In the genomic region with DNA sequence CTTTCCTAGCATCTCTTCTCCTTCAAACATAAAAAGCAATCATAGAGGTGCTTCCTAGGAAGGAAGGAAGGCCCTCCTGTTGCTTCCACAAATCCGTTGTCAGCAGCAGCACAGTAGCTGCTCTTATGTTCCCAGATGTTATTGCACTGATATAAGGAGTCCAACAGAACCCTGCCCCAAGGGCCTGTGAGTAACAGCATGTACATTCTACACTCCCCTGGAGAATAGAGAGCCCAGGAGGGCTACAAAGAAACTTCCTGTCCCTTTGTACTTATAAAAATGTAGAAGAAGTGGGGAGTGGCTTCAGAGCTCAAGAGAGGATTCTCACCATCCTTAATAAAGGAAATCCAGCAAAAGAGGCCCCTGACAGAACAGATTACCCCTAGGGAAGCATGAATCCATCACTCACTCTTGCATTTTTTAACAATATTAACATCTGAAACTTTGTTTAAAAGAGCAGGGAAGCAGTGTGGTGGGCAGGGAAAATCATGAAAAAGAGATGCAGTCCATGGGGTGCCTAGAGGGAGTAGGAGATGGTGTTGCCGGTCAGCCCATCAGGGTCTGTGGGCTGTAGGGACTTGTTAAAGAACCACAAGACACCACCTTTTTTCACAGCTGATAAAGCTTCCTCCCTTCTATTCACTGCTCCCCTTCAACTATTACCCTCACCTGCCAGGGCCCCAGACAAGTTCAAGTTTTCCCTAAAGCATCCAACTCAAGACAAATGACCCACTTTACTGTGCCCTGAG, we compare ENCODE assay signal across 11 cellular contexts.
A peak's percentile ranks its signal among the peaks of the same experiment; 100 is the strongest.
DNase-seq lines count a peak whose midpoint lies in the region; ATAC-seq and TF ChIP-seq lines count a peak whose summit lies in the region.
"Had no signal": no experiment of that assay in that cellular context is flagged by ENCODE, and none has a peak within 500 bp of the region (broad histone marks: within the 10 kb centered on the region; RNA-seq: fewer than 3 reads in every experiment).

No MANE protein-coding gene starts in this region.

- TF ChIP-seq CTCF in MCF 10A (IDR thresholded peaks at IDR 0.05; ENCODE audit: unreplicated experiment) (no peak), breast epithelium (IDR thresholded peaks at IDR 0.05) (no peak), WTC11 (IDR thresholded peaks at IDR 0.05) (no peak), left ventricle myocardium inferior (IDR thresholded peaks at IDR 0.05; ENCODE audit: borderline replicate concordance) (no peak)

- POLR2A ChIA-PET in MCF 10A (lab: Yijun Ruan, JAX) (interaction anchor here (0.7 to 1.4 kb wide), 4 partner anchors 17 to 48 kb away, joined by 3 to 7 read pairs (median 4); no protein-coding TSS in a partner anchor), WTC11 (lab: Charles Lee) (interaction anchor here (0.6 kb wide), 1 partner anchor 111 kb away, joined by 3 read pairs; no protein-coding TSS in a partner anchor)

- H3K4me3 ChIP-seq in breast epithelium (no peak overlapping the region), left ventricle myocardium inferior (no peak overlapping the region), subcutaneous abdominal adipose tissue (ENCODE audit: low read depth in 1 of 5, low read length in 5 of 5) (no peak overlapping the region)
- H3K4me3 ChIP-seq: tibial artery had no signal

- no peaks in the 10 kb centered on the region for H3K27me3 Mint-ChIP-seq in MCF 10A (ENCODE audit: insufficient read depth, unreplicated experiment)
- no peaks in the 10 kb centered on the region for H3K27me3 Mint-ChIP-seq in WTC11 (ENCODE audit: low read depth)

- intact Hi-C loops in MCF 10A (cut with micrococcal nuclease): no loop called here
- intact Hi-C loops in breast epithelium (cut with DNase I; ENCODE audit: low total_unique reads): no loop called here
- intact Hi-C loops in left ventricle myocardium inferior (cut with micrococcal nuclease): no loop called here
- intact Hi-C loops in head of caudate nucleus (cut with DNase I): no loop called here

- BruUV-seq in MCF 10A (replicated peaks; lab: Mats Ljungman, UMichigan): no TSS peak

- H3K4me1 ChIP-seq in breast epithelium: no peaks in the 10 kb centered on the region
- peaks cover 17% of the 10 kb centered on the region for H3K4me1 ChIP-seq in left ventricle myocardium inferior
- H3K4me1 ChIP-seq in subcutaneous abdominal adipose tissue (ENCODE audit: control insufficient read depth in 5 of 5, insufficient read depth in 5 of 5, low read length in 5 of 5): peaks cover 0 to 21% (median 15%) of the 10 kb centered on the region in 5 donors
- H3K4me1 ChIP-seq: tibial artery had no signal

- DNase-seq in MCF 10A (ENCODE audit: unreplicated experiment) (peak; percentile 73), breast epithelium (ENCODE audit: low spot score in 2 of 2) (no peak), WTC11 (ENCODE audit: low spot score) (no peak), left ventricle myocardium inferior (no peak), head of caudate nucleus (no peak), NCI-H748 (lab: John Stamatoyannopoulos, UW; ENCODE audit: unreplicated experiment) (no peak)
- DNase-seq: effector CD4-positive, alpha-beta T cell; NCI-H1436 treated with DMSO at 0.1 percent for 48 hours; tibial artery had no signal

- peak overlapping the region in 1 of 5 donors; percentile 28 for H3K9ac ChIP-seq in subcutaneous abdominal adipose tissue (ENCODE audit: low read length in 5 of 5)

- peak; percentile 73 for ATAC-seq in WTC11
- no peak for ATAC-seq in GM18858 (IDR thresholded peaks at IDR 0.05; ENCODE audit: unreplicated experiment)

- H3K4me3 Mint-ChIP-seq in MCF 10A (ENCODE audit: unreplicated experiment) (no peak overlapping the region), WTC11 (no peak overlapping the region)

- H3K36me3 Mint-ChIP-seq in MCF 10A (ENCODE audit: insufficient read depth, unreplicated experiment): no peaks in the 10 kb centered on the region
- no peaks in the 10 kb centered on the region for H3K36me3 Mint-ChIP-seq in WTC11

- no peak overlapping the region for H3K27ac ChIP-seq in breast epithelium
- peak overlapping the region; percentile 70 for H3K27ac ChIP-seq in left ventricle myocardium inferior (replicated peaks)
- H3K27ac ChIP-seq in subcutaneous abdominal adipose tissue (ENCODE audit: low read depth, low read length): peak overlapping the region; percentile 61
- H3K27ac ChIP-seq: tibial artery had no signal

- peaks cover 36% of the 10 kb centered on the region for H3K4me1 Mint-ChIP-seq in MCF 10A (ENCODE audit: insufficient read depth, unreplicated experiment)
- H3K4me1 Mint-ChIP-seq in WTC11: peaks cover 44% of the 10 kb centered on the region

- no peak for TF ChIP-seq POLR2A in breast epithelium (IDR thresholded peaks at IDR 0.05)

- CTCF ChIA-PET in MCF 10A (lab: Yijun Ruan, JAX): no interaction called here
- CTCF ChIA-PET in WTC11 (lab: Charles Lee): no interaction called here

- H3K9me3 Mint-ChIP-seq in MCF 10A (ENCODE audit: unreplicated experiment): peaks cover 10% of the 10 kb centered on the region
- H3K9me3 Mint-ChIP-seq in WTC11: 0 out of 2 replicates have a peak, but pooled peaks cover 6% of the 10 kb centered on the region

- H3K9me3 ChIP-seq in breast epithelium (no peaks in the 10 kb centered on the region), left ventricle myocardium inferior (replicated peaks) (peaks cover 12% of the 10 kb centered on the region), subcutaneous abdominal adipose tissue (ENCODE audit: control insufficient read depth in 5 of 5, low read length in 5 of 5) (no peaks in the 10 kb centered on the region)
- H3K9me3 ChIP-seq: tibial artery had no signal

- H3K36me3 ChIP-seq in breast epithelium (no peaks in the 10 kb centered on the region), left ventricle myocardium inferior (no peaks in the 10 kb centered on the region), subcutaneous abdominal adipose tissue (ENCODE audit: control insufficient read depth in 5 of 5, insufficient read depth in 5 of 5, low read length in 5 of 5) (no peaks in the 10 kb centered on the region)
- H3K36me3 ChIP-seq: tibial artery had no signal

- peak overlapping the region; percentile 14 for H3K27ac Mint-ChIP-seq in MCF 10A (ENCODE audit: low read depth, unreplicated experiment)
- peak overlapping the region; percentile 5; the same call in 1 of the 2 replicates for H3K27ac Mint-ChIP-seq in WTC11

- H3K27me3 ChIP-seq in breast epithelium (no peaks in the 10 kb centered on the region), left ventricle myocardium inferior (ENCODE audit: low read depth) (no peaks in the 10 kb centered on the region), subcutaneous abdominal adipose tissue (ENCODE audit: control insufficient read depth in 5 of 5, insufficient read depth in 4 of 5, low read length in 5 of 5) (no peaks in the 10 kb centered on the region)
- H3K27me3 ChIP-seq: tibial artery had no signal

TF ChIP-seq in WTC11, 78 proteins besides CTCF, POLR2A, EP300 and RAD21:
- TF ChIP-seq, protein P1, sequence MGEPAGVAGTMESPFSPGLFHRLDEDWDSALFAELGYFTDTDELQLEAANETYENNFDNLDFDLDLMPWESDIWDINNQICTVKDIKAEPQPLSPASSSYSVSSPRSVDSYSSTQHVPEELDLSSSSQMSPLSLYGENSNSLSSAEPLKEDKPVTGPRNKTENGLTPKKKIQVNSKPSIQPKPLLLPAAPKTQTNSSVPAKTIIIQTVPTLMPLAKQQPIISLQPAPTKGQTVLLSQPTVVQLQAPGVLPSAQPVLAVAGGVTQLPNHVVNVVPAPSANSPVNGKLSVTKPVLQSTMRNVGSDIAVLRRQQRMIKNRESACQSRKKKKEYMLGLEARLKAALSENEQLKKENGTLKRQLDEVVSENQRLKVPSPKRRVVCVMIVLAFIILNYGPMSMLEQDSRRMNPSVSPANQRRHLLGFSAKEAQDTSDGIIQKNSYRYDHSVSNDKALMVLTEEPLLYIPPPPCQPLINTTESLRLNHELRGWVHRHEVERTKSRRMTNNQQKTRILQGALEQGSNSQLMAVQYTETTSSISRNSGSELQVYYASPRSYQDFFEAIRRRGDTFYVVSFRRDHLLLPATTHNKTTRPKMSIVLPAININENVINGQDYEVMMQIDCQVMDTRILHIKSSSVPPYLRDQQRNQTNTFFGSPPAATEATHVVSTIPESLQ (CRISPR knock-in tag; IDR thresholded peaks at IDR 0.05): no peak
- no peak for TF ChIP-seq ZNF416 (CRISPR knock-in tag; IDR thresholded peaks at IDR 0.05)
- no peak for TF ChIP-seq FOXK1 (CRISPR knock-in tag; IDR thresholded peaks at IDR 0.05)
- TF ChIP-seq MYBL2 (CRISPR knock-in tag; IDR thresholded peaks at IDR 0.05): no peak
- TF ChIP-seq SMAD4 (CRISPR knock-in tag; IDR thresholded peaks at IDR 0.05): no peak
- TF ChIP-seq, protein P2, sequence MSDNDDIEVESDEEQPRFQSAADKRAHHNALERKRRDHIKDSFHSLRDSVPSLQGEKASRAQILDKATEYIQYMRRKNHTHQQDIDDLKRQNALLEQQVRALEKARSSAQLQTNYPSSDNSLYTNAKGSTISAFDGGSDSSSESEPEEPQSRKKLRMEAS (CRISPR knock-in tag; IDR thresholded peaks at IDR 0.05): no peak
- no peak for TF ChIP-seq TEAD1 (CRISPR knock-in tag; IDR thresholded peaks at IDR 0.05)

Comparison
In these comparisons a context has a peak if more than half of its experiments do, and no peak if none do; other contexts are left out.
1. H3K27ac ChIP-seq: peak in left ventricle myocardium inferior (single experiment) and subcutaneous abdominal adipose tissue (single experiment); none in breast epithelium (0 of 2).